In genomic region chr14:35046751-35047536, GRCh38 we compare ENCODE assay signal across 1 cellular context.
TF ChIP-seq lines count a peak whose summit lies in the region.

No MANE protein-coding gene starts in this region.

TF ChIP-seq in K562, 482 proteins besides CTCF, POLR2A, EP300 and RAD21:
- TF ChIP-seq ZSCAN29 (IDR thresholded peaks at IDR 0.05) (no peak), TOE1 (IDR thresholded peaks at IDR 0.05; ENCODE audit: borderline replicate concordance) (no peak), TOE1 (CRISPR knock-in tag; IDR thresholded peaks at IDR 0.05; ENCODE audit: borderline replicate concordance, low read depth) (no peak), EP400 (IDR thresholded peaks at IDR 0.05) (peak; percentile 34), MAFF (IDR thresholded peaks at IDR 0.05; ENCODE audit: low read length) (no peak), AFF1 (IDR thresholded peaks at IDR 0.05; ENCODE audit: low read depth in 1 of 2, partially characterized antibody in 2 of 2) (peak in 1 of 2 experiments; percentile 10), FOXA3 (CRISPR knock-in tag; conservative IDR thresholded peaks at IDR 0.05 in 1 of 2, IDR thresholded peaks at IDR 0.05 in 1 of 2) (0 out of 4 replicates have a peak, but pooled peaks of 1 of the 2 experiments have one; percentile 32), ZBTB43 (CRISPR knock-in tag; IDR thresholded peaks at IDR 0.05) (0 out of 2 replicates have a peak, but pooled peaks have one; percentile 21), MGA (IDR thresholded peaks at IDR 0.05) (peak; percentile 44), HDAC1 (IDR thresholded peaks at IDR 0.05) (peak in 1 of 2 experiments; percentile 15; a peak in 1 of 4 replicates), NKRF (IDR thresholded peaks at IDR 0.05; ENCODE audit: borderline replicate concordance) (0 out of 2 replicates have a peak, but pooled peaks have one; percentile 50), TRIM24 (IDR thresholded peaks at IDR 0.05) (0 out of 4 replicates have a peak, but pooled peaks of 1 of the 2 experiments have one; percentile 12), SIN3A (IDR thresholded peaks at IDR 0.05; ENCODE audit: borderline replicate concordance in 2 of 2, control insufficient read depth in 1 of 2, low read depth in 2 of 2, low read length in 2 of 2) (0 out of 4 replicates have a peak, but pooled peaks of 1 of the 2 experiments have one; percentile 30), MNT (conservative IDR thresholded peaks at IDR 0.05) (peak in 1 of 2 experiments; percentile 20; a peak in 1 of 4 replicates), FOSL1 (tag; conservative IDR thresholded peaks at IDR 0.05) (0 out of 2 replicates have a peak, but pooled peaks have one; percentile 12), TAL1 (IDR thresholded peaks at IDR 0.05) (no peak), HMBOX1 (IDR thresholded peaks at IDR 0.05) (peak; percentile 48), MYBL2 (IDR thresholded peaks at IDR 0.05; ENCODE audit: low read depth) (peak; percentile 38; the same call in 1 of the 2 replicates), MYBL2 (CRISPR knock-in tag; IDR thresholded peaks at IDR 0.05; ENCODE audit: borderline replicate concordance) (no peak), ZNF431 (CRISPR knock-in tag; IDR thresholded peaks at IDR 0.05) (0 out of 2 replicates have a peak, but pooled peaks have one; percentile 40)
TF ChIP-seq in K562: peak in this region for 14.
